Comparison of ENCODE assay signal across 10 cellular contexts in the genomic region with DNA sequence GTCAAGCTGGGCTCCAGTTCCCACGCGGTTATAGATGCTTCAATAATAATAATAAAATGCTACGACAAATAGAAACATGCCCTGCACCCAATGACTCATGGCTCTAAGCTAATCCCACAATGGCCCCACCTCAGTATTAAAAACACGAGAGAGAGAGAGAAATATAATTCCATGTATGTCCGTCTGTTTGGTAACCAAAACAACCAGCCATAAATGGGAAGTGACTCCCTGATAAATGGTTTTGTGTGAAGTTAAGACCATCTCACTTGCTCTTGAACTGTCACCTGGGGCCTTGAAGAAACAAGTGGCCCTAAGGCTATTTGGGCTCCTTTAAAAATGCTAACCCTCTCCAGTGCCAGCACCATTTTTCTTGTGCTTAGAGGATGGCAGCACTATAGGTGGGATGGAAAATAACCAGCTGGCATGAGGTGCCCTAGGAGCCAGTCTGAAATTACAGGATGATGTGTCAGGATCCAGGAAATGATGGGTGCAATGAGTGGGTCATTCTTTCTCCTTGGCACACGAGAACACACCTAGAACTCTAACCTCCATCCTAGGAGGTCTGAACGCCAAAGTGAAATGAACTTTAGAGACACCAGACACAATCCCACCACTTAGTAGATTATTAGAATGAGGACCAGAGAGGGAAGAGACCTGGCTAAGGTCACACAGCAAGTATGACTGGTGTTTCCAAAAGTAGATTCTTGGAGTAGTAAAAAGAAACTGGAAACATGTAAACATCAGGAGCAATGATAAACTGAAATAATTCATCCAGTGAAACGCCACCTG.
DNase-seq lines count a peak whose midpoint lies in the region; ATAC-seq and TF ChIP-seq lines count a peak whose summit lies in the region.
"Had no signal": no experiment of that assay in that cellular context is flagged by ENCODE, and none has a peak within 500 bp of the region (broad histone marks: within the 10 kb centered on the region; RNA-seq: fewer than 3 reads in every experiment).

No MANE protein-coding gene starts in this region.

- no peak for TF ChIP-seq POLR2A in erythroblast (IDR thresholded peaks at IDR 0.05; ENCODE audit: low read length)

- H3K27ac Mint-ChIP-seq in activated naive CD8-positive, alpha-beta T cell treated with anti-CD3 and anti-CD28 coated beads, Interleukin-2, amount 50 U/mL, for 24 hours: peak overlapping the region; percentile 64
- H3K27ac Mint-ChIP-seq: CD8-positive, alpha-beta T cell had no signal

- H3K9me3 Mint-ChIP-seq in activated naive CD8-positive, alpha-beta T cell treated with anti-CD3 and anti-CD28 coated beads, Interleukin-2, amount 50 U/mL, for 24 hours: no peaks in the 10 kb centered on the region
- H3K9me3 Mint-ChIP-seq: CD8-positive, alpha-beta T cell had no signal

- ATAC-seq in GM18502 (IDR thresholded peaks at IDR 0.05; ENCODE audit: poor library complexity, unreplicated experiment) (peak; percentile 39), GM21381 (IDR thresholded peaks at IDR 0.05; ENCODE audit: unreplicated experiment) (peak; percentile 27), HG03103 (IDR thresholded peaks at IDR 0.05; ENCODE audit: low read depth, unreplicated experiment) (peak; percentile 17), SK-N-SH treated with all-trans-retinoic acid at 6 μM for 48 hours (no peak)
- peak; percentile 31 for ATAC-seq in activated naive CD8-positive, alpha-beta T cell treated with anti-CD3 and anti-CD28 coated beads, Interleukin-2, amount 50 U/mL, for 24 hours
- ATAC-seq: CD8-positive, alpha-beta T cell had no signal

- H3K4me3 Mint-ChIP-seq in activated naive CD8-positive, alpha-beta T cell treated with anti-CD3 and anti-CD28 coated beads, Interleukin-2, amount 50 U/mL, for 24 hours: peak overlapping the region; percentile 19
- H3K4me3 Mint-ChIP-seq: CD8-positive, alpha-beta T cell had no signal

- H3K36me3 Mint-ChIP-seq in activated naive CD8-positive, alpha-beta T cell treated with anti-CD3 and anti-CD28 coated beads, Interleukin-2, amount 50 U/mL, for 24 hours (ENCODE audit: low read depth): no peaks in the 10 kb centered on the region
- H3K36me3 Mint-ChIP-seq: CD8-positive, alpha-beta T cell had no signal

- no peak for DNase-seq in activated naive CD8-positive, alpha-beta T cell treated with anti-CD3 and anti-CD28 coated beads, Interleukin-2, amount 50 U/mL, for 24 hours
- DNase-seq in AG20443 (ENCODE audit: low spot score): no peak
- no peak for DNase-seq in activated CD4-positive, CD25-positive, alpha-beta regulatory T cell treated with anti-CD3 and anti-CD28 coated beads, Interleukin-2, amount 50 U/mL, for 72 hours
- DNase-seq in erythroblast (lab: John Stamatoyannopoulos, UW): no peak
- DNase-seq: activated CD8-positive, alpha-beta memory T cell treated with anti-CD3 and anti-CD28 coated beads, Interleukin-2, amount 50 U/mL, for 48 hours; CD8-positive, alpha-beta T cell had no signal

- peaks cover 45% of the 10 kb centered on the region for H3K4me1 Mint-ChIP-seq in activated naive CD8-positive, alpha-beta T cell treated with anti-CD3 and anti-CD28 coated beads, Interleukin-2, amount 50 U/mL, for 24 hours

- H3K27me3 Mint-ChIP-seq in activated naive CD8-positive, alpha-beta T cell treated with anti-CD3 and anti-CD28 coated beads, Interleukin-2, amount 50 U/mL, for 24 hours: peaks cover 19% of the 10 kb centered on the region

TF ChIP-seq in SK-N-SH treated with all-trans-retinoic acid at 6 μM for 48 hours, 23 proteins besides CTCF, POLR2A, EP300 and RAD21:
- no peak for TF ChIP-seq SNAI2 (CRISPR knock-in tag; IDR thresholded peaks at IDR 0.05)
- TF ChIP-seq ZFP30 (CRISPR knock-in tag; IDR thresholded peaks at IDR 0.05): no peak
- TF ChIP-seq ZC3H10 (CRISPR knock-in tag; IDR thresholded peaks at IDR 0.05): no peak
- TF ChIP-seq ESRRG (CRISPR knock-in tag; IDR thresholded peaks at IDR 0.05): no peak
- no peak for TF ChIP-seq RARB (CRISPR knock-in tag; IDR thresholded peaks at IDR 0.05)
- TF ChIP-seq, protein P1, sequence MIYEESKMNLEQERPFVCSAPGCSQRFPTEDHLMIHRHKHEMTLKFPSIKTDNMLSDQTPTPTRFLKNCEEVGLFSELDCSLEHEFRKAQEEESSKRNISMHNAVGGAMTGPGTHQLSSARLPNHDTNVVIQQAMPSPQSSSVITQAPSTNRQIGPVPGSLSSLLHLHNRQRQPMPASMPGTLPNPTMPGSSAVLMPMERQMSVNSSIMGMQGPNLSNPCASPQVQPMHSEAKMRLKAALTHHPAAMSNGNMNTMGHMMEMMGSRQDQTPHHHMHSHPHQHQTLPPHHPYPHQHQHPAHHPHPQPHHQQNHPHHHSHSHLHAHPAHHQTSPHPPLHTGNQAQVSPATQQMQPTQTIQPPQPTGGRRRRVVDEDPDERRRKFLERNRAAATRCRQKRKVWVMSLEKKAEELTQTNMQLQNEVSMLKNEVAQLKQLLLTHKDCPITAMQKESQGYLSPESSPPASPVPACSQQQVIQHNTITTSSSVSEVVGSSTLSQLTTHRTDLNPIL (CRISPR knock-in tag; IDR thresholded peaks at IDR 0.05; ENCODE audit: low read depth): no peak
- TF ChIP-seq TOX (CRISPR knock-in tag; IDR thresholded peaks at IDR 0.05; ENCODE audit: borderline replicate concordance): no peak
- no peak for TF ChIP-seq ZNF8 (CRISPR knock-in tag; IDR thresholded peaks at IDR 0.05)
- TF ChIP-seq ZNF70 (CRISPR knock-in tag; IDR thresholded peaks at IDR 0.05): no peak
- TF ChIP-seq ZFP3 (CRISPR knock-in tag; IDR thresholded peaks at IDR 0.05): no peak
- no peak for TF ChIP-seq GLIS3 (CRISPR knock-in tag; IDR thresholded peaks at IDR 0.05)
- TF ChIP-seq ISL1 (CRISPR knock-in tag; IDR thresholded peaks at IDR 0.05): no peak
- TF ChIP-seq, protein P2, sequence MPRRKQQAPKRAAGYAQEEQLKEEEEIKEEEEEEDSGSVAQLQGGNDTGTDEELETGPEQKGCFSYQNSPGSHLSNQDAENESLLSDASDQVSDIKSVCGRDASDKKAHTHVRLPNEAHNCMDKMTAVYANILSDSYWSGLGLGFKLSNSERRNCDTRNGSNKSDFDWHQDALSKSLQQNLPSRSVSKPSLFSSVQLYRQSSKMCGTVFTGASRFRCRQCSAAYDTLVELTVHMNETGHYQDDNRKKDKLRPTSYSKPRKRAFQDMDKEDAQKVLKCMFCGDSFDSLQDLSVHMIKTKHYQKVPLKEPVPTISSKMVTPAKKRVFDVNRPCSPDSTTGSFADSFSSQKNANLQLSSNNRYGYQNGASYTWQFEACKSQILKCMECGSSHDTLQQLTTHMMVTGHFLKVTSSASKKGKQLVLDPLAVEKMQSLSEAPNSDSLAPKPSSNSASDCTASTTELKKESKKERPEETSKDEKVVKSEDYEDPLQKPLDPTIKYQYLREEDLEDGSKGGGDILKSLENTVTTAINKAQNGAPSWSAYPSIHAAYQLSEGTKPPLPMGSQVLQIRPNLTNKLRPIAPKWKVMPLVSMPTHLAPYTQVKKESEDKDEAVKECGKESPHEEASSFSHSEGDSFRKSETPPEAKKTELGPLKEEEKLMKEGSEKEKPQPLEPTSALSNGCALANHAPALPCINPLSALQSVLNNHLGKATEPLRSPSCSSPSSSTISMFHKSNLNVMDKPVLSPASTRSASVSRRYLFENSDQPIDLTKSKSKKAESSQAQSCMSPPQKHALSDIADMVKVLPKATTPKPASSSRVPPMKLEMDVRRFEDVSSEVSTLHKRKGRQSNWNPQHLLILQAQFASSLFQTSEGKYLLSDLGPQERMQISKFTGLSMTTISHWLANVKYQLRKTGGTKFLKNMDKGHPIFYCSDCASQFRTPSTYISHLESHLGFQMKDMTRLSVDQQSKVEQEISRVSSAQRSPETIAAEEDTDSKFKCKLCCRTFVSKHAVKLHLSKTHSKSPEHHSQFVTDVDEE (CRISPR knock-in tag; IDR thresholded peaks at IDR 0.05): no peak
